10 cellular contexts compared by ENCODE assay signal in the genomic region with DNA sequence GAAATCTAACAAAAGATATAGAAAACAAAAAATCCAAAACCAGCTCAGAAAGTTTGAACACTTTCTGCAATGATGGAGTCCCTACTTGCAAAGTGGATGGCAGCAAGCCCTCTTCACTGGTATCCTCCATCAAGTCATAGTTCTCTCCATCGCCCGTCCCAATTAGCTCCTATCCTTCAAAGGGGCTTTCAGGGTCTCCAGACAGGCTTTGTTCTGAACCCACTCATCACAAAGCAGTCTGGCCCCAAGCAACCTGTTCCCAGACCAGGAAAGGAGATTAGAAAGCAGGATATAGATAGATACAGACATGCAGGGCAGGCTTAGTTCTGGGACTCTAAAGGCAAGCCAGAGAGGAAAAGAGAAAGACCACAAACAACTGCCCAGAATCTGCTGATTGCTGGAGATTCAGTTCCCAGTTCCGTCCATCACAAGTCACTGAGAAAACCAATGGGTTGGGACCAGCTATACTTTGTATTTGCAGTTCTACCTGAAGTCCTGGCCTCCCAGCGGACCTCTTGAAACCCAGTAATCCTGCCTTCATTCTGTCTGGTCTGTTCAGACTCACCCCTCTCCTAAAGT. TPM values are rescaled to one million over a fixed set of nuclear protein-coding genes. Genes with fewer than 3 reads are reported as not detected.
DNase-seq lines count a peak whose midpoint lies in the region; ATAC-seq and TF ChIP-seq lines count a peak whose summit lies in the region.
"Had no signal": no experiment of that assay in that cellular context is flagged by ENCODE, and none has a peak within 500 bp of the region (broad histone marks: within the 10 kb centered on the region; RNA-seq: fewer than 3 reads in every experiment).

No MANE protein-coding gene starts in this region.

- no peak overlapping the region for H3K4me3 ChIP-seq in esophagus muscularis mucosa
- no peak overlapping the region for H3K4me3 ChIP-seq in skin epidermis

- 80% methylated on average over 4 of the region's 4 CpGs for WGBS in esophagus muscularis mucosa

- H3K4me1 Mint-ChIP-seq in HFFc6 (ENCODE audit: low read depth) = peaks cover 72% of the 10 kb centered on the region

- no peaks in the 10 kb centered on the region for H3K9me3 ChIP-seq in esophagus muscularis mucosa

- H3K4me1 ChIP-seq in esophagus muscularis mucosa = peaks cover 98 to 100% (median 100%) of the 10 kb centered on the region in 4 donors

- DNase-seq in HFFc6 (no peak), SK-N-DZ (ENCODE audit: low spot score) (peak; percentile 13), esophagus muscularis mucosa (ENCODE audit: extremely low spot score) (no peak), GF-D8 (lab: John Stamatoyannopoulos, UW) (no peak), LoVo (ENCODE audit: low spot score) (no peak)
- DNase-seq: activated CD4-positive, CD25-positive, alpha-beta regulatory T cell; brain microvascular endothelial cell had no signal

- no peaks in the 10 kb centered on the region for H3K9me3 Mint-ChIP-seq in HFFc6

- ATAC-seq in HG02588 (IDR thresholded peaks at IDR 0.05; ENCODE audit: unreplicated experiment) = no peak
- ATAC-seq in HG03460 (IDR thresholded peaks at IDR 0.05; ENCODE audit: unreplicated experiment) = no peak

- TF ChIP-seq CTCF in HFFc6 (IDR thresholded peaks at IDR 0.05) (no peak), esophagus muscularis mucosa (IDR thresholded peaks at IDR 0.05) (no peak)

- intact Hi-C loops in esophagus muscularis mucosa (cut with DNase I) = no loop called here

- H3K27me3 Mint-ChIP-seq in HFFc6 (ENCODE audit: insufficient read depth) = peaks cover 7% of the 10 kb centered on the region

- no peak for TF ChIP-seq POLR2A in esophagus muscularis mucosa (IDR thresholded peaks at IDR 0.05; ENCODE audit: low read depth)

- H3K27me3 ChIP-seq in esophagus muscularis mucosa = no peaks in the 10 kb centered on the region
- H3K27me3 ChIP-seq: brain microvascular endothelial cell had no signal

- H3K27ac ChIP-seq in esophagus muscularis mucosa (replicated peaks in 1 of 4) = peak overlapping the region; percentile 68 to 84 (median 80)
- H3K27ac ChIP-seq in skin epidermis = peak overlapping the region in 11 of 21 experiments; percentile 10 to 76 (median 57)
- H3K27ac ChIP-seq: brain microvascular endothelial cell had no signal

- peak overlapping the region; percentile 46 for H3K27ac Mint-ChIP-seq in HFFc6

- TF ChIP-seq EP300 in esophagus muscularis mucosa (IDR thresholded peaks at IDR 0.05) = no peak

- H3K4me3 Mint-ChIP-seq in HFFc6 = no peak overlapping the region

- no peaks in the 10 kb centered on the region for H3K36me3 ChIP-seq in esophagus muscularis mucosa
- H3K36me3 ChIP-seq: brain microvascular endothelial cell had no signal

- H3K36me3 Mint-ChIP-seq in HFFc6 (ENCODE audit: low read depth) = no peaks in the 10 kb centered on the region; the same call in 1 of the 2 replicates

RNA-seq across cellular contexts. Expression of a gene that starts 47.2 kb away (rescaled TPM):
- total RNA-seq in HFFc6 (2021; fragmentation: NEBNext Ultra II Directional; extraction: Animal tissue kit (Norgen Biotek cat#: 25700)) = under 1 TPM in 3 of 6 experiments, not detected in 3; 0.13 to 0.37 (median 0.14) TPM
- polyA plus RNA-seq in SK-N-DZ (2014; cell fraction: cytosol; rRNA removed) = 0.09 TPM in 1 of 2 replicates, not detected in the other
- polyA plus RNA-seq in SK-N-DZ (2014; cell fraction: nucleus; rRNA removed) = 0.14 and 0.46 TPM in 2 replicates
- total RNA-seq in esophagus muscularis mucosa = 1 to 10 TPM in 1 of 4 donors, not detected in 3; 1.6 TPM

RNA-seq across cellular contexts. Expression of a gene that starts 52.9 kb away (rescaled TPM):
- 10 to 100 TPM; 74.9 to 85.2 (median 81.5) TPM for total RNA-seq in HFFc6 (2021; fragmentation: NEBNext Ultra II Directional; extraction: Animal tissue kit (Norgen Biotek cat#: 25700))
- 9.3 and 11.1 TPM in 2 replicates for polyA plus RNA-seq in SK-N-DZ (2014; cell fraction: cytosol; rRNA removed)
- 9.9 and 20.7 TPM in 2 replicates for polyA plus RNA-seq in SK-N-DZ (2014; cell fraction: nucleus; rRNA removed)
- 10 to 100 TPM; 34.1 to 48.1 (median 37.5) TPM for total RNA-seq in esophagus muscularis mucosa
